In the genomic region with DNA sequence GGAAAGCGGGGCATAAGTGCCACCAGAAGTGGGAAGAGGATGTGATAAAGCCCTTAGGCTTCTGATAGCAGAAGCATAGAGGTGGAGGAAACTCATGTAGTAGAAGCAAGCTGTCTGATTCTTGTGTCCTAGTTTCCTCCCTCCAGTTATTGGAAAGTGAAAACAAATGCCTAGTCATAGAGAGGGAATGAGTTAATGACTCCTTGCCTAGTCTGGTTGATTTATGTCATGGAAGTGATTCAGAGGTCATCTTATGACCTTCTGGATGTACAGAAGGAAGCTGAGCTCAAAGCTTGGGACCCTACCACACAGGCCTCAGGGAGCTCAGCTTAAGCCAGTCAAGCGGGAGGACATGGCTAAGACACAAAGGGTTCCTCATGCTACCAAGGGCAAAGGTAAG, we compare ENCODE assay signal across 34 cellular contexts.
DNase-seq lines count a peak whose midpoint lies in the region; ATAC-seq, FAIRE-seq and TF ChIP-seq lines count a peak whose summit lies in the region.
"Had no signal": no experiment of that assay in that cellular context is flagged by ENCODE, and none has a peak within 500 bp of the region (broad histone marks: within the 10 kb centered on the region; RNA-seq: fewer than 3 reads in every experiment).

No MANE protein-coding gene starts in this region.

- BruUV-seq in MCF 10A (replicated peaks; lab: Mats Ljungman, UMichigan) (no TSS peak), mammary epithelial cell (replicated peaks; lab: Mats Ljungman, UMichigan) (no TSS peak)

- no peak overlapping the region for H3K9ac ChIP-seq in mammary epithelial cell (ENCODE audit: insufficient read depth, low read length)
- H3K9ac ChIP-seq: neural progenitor cell had no signal

- POLR2A ChIA-PET in MCF 10A (lab: Yijun Ruan, JAX): no interaction called here

- no peak overlapping the region for H2AFZ ChIP-seq in mammary epithelial cell (ENCODE audit: low read depth, low read length)
- H2AFZ ChIP-seq: neural progenitor cell had no signal

- no peaks in the 10 kb centered on the region for H3K27me3 Mint-ChIP-seq in MCF 10A (ENCODE audit: insufficient read depth, unreplicated experiment)
- peaks cover 83% of the 10 kb centered on the region for H3K27me3 Mint-ChIP-seq in mesothelial cell of epicardium (ENCODE audit: low read depth)

- H3K4me1 ChIP-seq in mammary epithelial cell (ENCODE audit: insufficient read depth, low read length) (no peaks in the 10 kb centered on the region), RWPE2 (ENCODE audit: insufficient read depth, poor library complexity, severe bottlenecking) (no peaks in the 10 kb centered on the region)
- H3K4me1 ChIP-seq: heart left ventricle, neural progenitor cell, pancreas, Peyer's patch, suprapubic skin, upper lobe of right lung had no signal

- 100% methylated on average over 2 of the region's 2 CpGs for WGBS in mammary epithelial cell (ENCODE audit: low coverage, missing lambda C conversion rate)

- H3K9me3 Mint-ChIP-seq in MCF 10A (ENCODE audit: unreplicated experiment): no peaks in the 10 kb centered on the region
- H3K9me3 Mint-ChIP-seq in mesothelial cell of epicardium: no peaks in the 10 kb centered on the region
- H3K9me3 Mint-ChIP-seq: activated CD4-positive, alpha-beta T cell treated with anti-CD3 and anti-CD28 coated beads, Interleukin-2, amount 10 ng/mL, durations not matched to agents 7 days and 5 days; activated naive CD8-positive, alpha-beta T cell treated with anti-CD3 and anti-CD28 coated beads for 36 hours; neural progenitor cell; T-cell had no signal

- H3K27ac Mint-ChIP-seq in MCF 10A (ENCODE audit: low read depth, unreplicated experiment) (no peak overlapping the region), mesothelial cell of epicardium (no peak overlapping the region)
- H3K27ac Mint-ChIP-seq: activated CD4-positive, alpha-beta T cell treated with anti-CD3 and anti-CD28 coated beads, Interleukin-2, amount 10 ng/mL, durations not matched to agents 7 days and 5 days; activated naive CD8-positive, alpha-beta T cell treated with anti-CD3 and anti-CD28 coated beads for 36 hours; neural progenitor cell; T-cell had no signal

- no peak overlapping the region for H3K4me2 ChIP-seq in mammary epithelial cell (ENCODE audit: insufficient read depth, low read depth, low read length)
- H3K4me2 ChIP-seq: neural progenitor cell had no signal

- no peaks in the 10 kb centered on the region for H3K36me3 Mint-ChIP-seq in MCF 10A (ENCODE audit: insufficient read depth, unreplicated experiment)
- no peaks in the 10 kb centered on the region for H3K36me3 Mint-ChIP-seq in mesothelial cell of epicardium
- H3K36me3 Mint-ChIP-seq: activated naive CD8-positive, alpha-beta T cell treated with anti-CD3 and anti-CD28 coated beads for 36 hours; neural progenitor cell; T-cell had no signal

- dilution Hi-C loops in mammary epithelial cell (cut with HindIII; ENCODE audit: low sequenced_read_pairs): no loop called here

- no peak for FAIRE-seq in GM19239 (lab: Jason Lieb, UNC)
- FAIRE-seq: pancreas had no signal

- intact Hi-C loops in MCF 10A (cut with micrococcal nuclease) (no loop called here), mammary epithelial cell (cut with micrococcal nuclease) (no loop called here)

- H4K20me1 ChIP-seq in mammary epithelial cell (ENCODE audit: insufficient read depth, low read length): no peaks in the 10 kb centered on the region

- peak; percentile 14 for DNase-seq in MCF 10A (ENCODE audit: unreplicated experiment)
- no peak for DNase-seq in mammary epithelial cell
- DNase-seq in RWPE2 (ENCODE audit: low spot score): no peak
- peak; percentile 38 for DNase-seq in kidney epithelial cell (ENCODE audit: low read depth)
- DNase-seq in GM19239 (ENCODE audit: insufficient read length, low spot score): no peak
- DNase-seq in erythroblast (lab: John Stamatoyannopoulos, UW): no peak
- DNase-seq in left lobe of liver (ENCODE audit: low spot score): no peak
- DNase-seq in mesothelial cell of epicardium (ENCODE audit: low spot score in 2 of 2, unreplicated experiment in 2 of 2): no peak
- DNase-seq: 8988T; activated CD4-positive, alpha-beta T cell treated with anti-CD3 and anti-CD28 coated beads, Interleukin-2, amount 10 ng/mL, durations not matched to agents 7 days and 5 days; activated effector memory CD4-positive, alpha-beta T cell treated with anti-CD3 and anti-CD28 coated beads, Interleukin-2, amount 50 U/mL, for 16 hours; activated naive CD8-positive, alpha-beta T cell treated with anti-CD3 and anti-CD28 coated beads for 36 hours; anterior cingulate cortex; DMS79 treated with DMSO at 0.1 percent for 48 hours; effector CD8-positive, alpha-beta T cell; heart left ventricle; MV-4-11; NCI-H1436; NCI-H2081 treated with DMSO at 0.1 percent for 48 hours; NCI-H446; NCI-H774; pancreas; Peyer's patch; retina; stimulated activated naive CD4-positive, alpha-beta T cell; T-cell; upper lobe of right lung; WERI-Rb-1 had no signal

- in situ Hi-C loops in mammary epithelial cell (cut with MboI; ENCODE audit: low sequenced_read_pairs in 2 of 2): no loop called here

- H3K4me1 Mint-ChIP-seq in MCF 10A (ENCODE audit: insufficient read depth, unreplicated experiment): no peaks in the 10 kb centered on the region
- no peaks in the 10 kb centered on the region for H3K4me1 Mint-ChIP-seq in mesothelial cell of epicardium
- H3K4me1 Mint-ChIP-seq: activated CD4-positive, alpha-beta T cell treated with anti-CD3 and anti-CD28 coated beads, Interleukin-2, amount 10 ng/mL, durations not matched to agents 7 days and 5 days; activated naive CD8-positive, alpha-beta T cell treated with anti-CD3 and anti-CD28 coated beads for 36 hours; neural progenitor cell; T-cell had no signal

- H3K4me3 ChIP-seq in mammary epithelial cell (replicated peaks in 1 of 3; ENCODE audit: insufficient read depth in 1 of 3, low read depth in 2 of 3, low read length in 3 of 3) (no peak overlapping the region), RWPE2 (ENCODE audit: severe bottlenecking) (no peak overlapping the region), kidney epithelial cell (ENCODE audit: low read depth, low read length) (no peak overlapping the region)
- H3K4me3 ChIP-seq: cardiac muscle cell, coronary artery, heart left ventricle, neural progenitor cell, pancreas, Peyer's patch, skin epidermis, suprapubic skin, upper lobe of right lung had no signal

- H3K4me3 Mint-ChIP-seq in MCF 10A (ENCODE audit: unreplicated experiment): no peak overlapping the region
- H3K4me3 Mint-ChIP-seq in mesothelial cell of epicardium: no peak overlapping the region
- H3K4me3 Mint-ChIP-seq: activated CD4-positive, alpha-beta T cell treated with anti-CD3 and anti-CD28 coated beads, Interleukin-2, amount 10 ng/mL, durations not matched to agents 7 days and 5 days; activated naive CD8-positive, alpha-beta T cell treated with anti-CD3 and anti-CD28 coated beads for 36 hours; neural progenitor cell; T-cell had no signal

- CTCF ChIA-PET in MCF 10A (lab: Yijun Ruan, JAX) (interaction anchor here (0.5 to 0.7 kb wide), 3 partner anchors 19 to 480 kb away, joined by 3 to 4 read pairs (median 3); no protein-coding TSS in a partner anchor), mammary epithelial cell (lab: Charles Lee; ENCODE audit: low non-redundant PET) (no interaction called here)

- no peaks in the 10 kb centered on the region for H3K27me3 ChIP-seq in mammary epithelial cell (ENCODE audit: insufficient read depth, low read length)
- H3K27me3 ChIP-seq in RWPE2 (ENCODE audit: insufficient read depth, poor library complexity, severe bottlenecking): no peaks in the 10 kb centered on the region
- H3K27me3 ChIP-seq in kidney epithelial cell (ENCODE audit: control insufficient read depth, insufficient read depth, low read length): no peaks in the 10 kb centered on the region
- H3K27me3 ChIP-seq: cardiac muscle cell, heart left ventricle, neural progenitor cell, pancreas, Peyer's patch, suprapubic skin, upper lobe of right lung had no signal

- no peaks in the 10 kb centered on the region for H3K79me2 ChIP-seq in mammary epithelial cell (ENCODE audit: insufficient read depth, low read length)

- no peaks in the 10 kb centered on the region for H3K36me3 ChIP-seq in mammary epithelial cell (ENCODE audit: insufficient read depth, low read length)
- no peaks in the 10 kb centered on the region for H3K36me3 ChIP-seq in RWPE2 (ENCODE audit: low read depth)
- no peaks in the 10 kb centered on the region for H3K36me3 ChIP-seq in kidney epithelial cell (ENCODE audit: control insufficient read depth, insufficient read depth, low read length)
- H3K36me3 ChIP-seq: cardiac muscle cell, heart left ventricle, neural progenitor cell, pancreas, Peyer's patch, suprapubic skin, upper lobe of right lung, WERI-Rb-1 had no signal

- H3K27ac ChIP-seq in mammary epithelial cell (ENCODE audit: insufficient read depth, low read depth, low read length) (no peak overlapping the region), RWPE2 (ENCODE audit: poor library complexity, severe bottlenecking) (no peak overlapping the region)
- H3K27ac ChIP-seq: cardiac muscle cell, coronary artery, heart left ventricle, neural progenitor cell, pancreas, Peyer's patch, skin epidermis, suprapubic skin, upper lobe of right lung, WERI-Rb-1 had no signal

- TF ChIP-seq CTCF in MCF 10A (IDR thresholded peaks at IDR 0.05; ENCODE audit: unreplicated experiment): no peak
- TF ChIP-seq CTCF in mammary epithelial cell (conservative IDR thresholded peaks at IDR 0.05 in 1 of 2, IDR thresholded peaks at IDR 0.05 in 1 of 2; ENCODE audit: extremely low read depth in 1 of 2, insufficient read depth in 1 of 2, low read depth in 1 of 2, low read length in 2 of 2): no peak
- no peak for TF ChIP-seq CTCF in RWPE2 (IDR thresholded peaks at IDR 0.05; ENCODE audit: poor library complexity, severe bottlenecking)
- TF ChIP-seq CTCF in kidney epithelial cell (IDR thresholded peaks at IDR 0.05; ENCODE audit: insufficient read depth, low read length, poor library complexity, severe bottlenecking): no peak
- TF ChIP-seq CTCF in mesothelial cell of epicardium (IDR thresholded peaks at IDR 0.05; ENCODE audit: unreplicated experiment): no peak

- ATAC-seq in RWPE2 (ENCODE audit: low read depth) (peak; percentile 45), left lobe of liver (no peak)
- ATAC-seq: esophagus mucosa, heart left ventricle, pancreas, T-cell, upper lobe of right lung had no signal

- H3K9me3 ChIP-seq in mammary epithelial cell (replicated peaks; ENCODE audit: insufficient read depth, low read length) (no peaks in the 10 kb centered on the region), RWPE2 (ENCODE audit: severe bottlenecking) (no peaks in the 10 kb centered on the region)
- H3K9me3 ChIP-seq: heart left ventricle, pancreas, Peyer's patch, suprapubic skin, upper lobe of right lung had no signal

- no peak for TF ChIP-seq POLR2A in erythroblast (IDR thresholded peaks at IDR 0.05; ENCODE audit: low read length)

Comparison
In these comparisons a context has a peak if more than half of its experiments do, and no peak if none do; other contexts are left out.
1. DNase-seq: peak in MCF 10A (single experiment) and kidney epithelial cell (single experiment); none in mammary epithelial cell (single experiment), RWPE2 (single experiment), GM19239 (single experiment), erythroblast (0 of 2), left lobe of liver (single experiment) and mesothelial cell of epicardium (0 of 2).